ENCODE assay signal across 8 cellular contexts in the genomic region with DNA sequence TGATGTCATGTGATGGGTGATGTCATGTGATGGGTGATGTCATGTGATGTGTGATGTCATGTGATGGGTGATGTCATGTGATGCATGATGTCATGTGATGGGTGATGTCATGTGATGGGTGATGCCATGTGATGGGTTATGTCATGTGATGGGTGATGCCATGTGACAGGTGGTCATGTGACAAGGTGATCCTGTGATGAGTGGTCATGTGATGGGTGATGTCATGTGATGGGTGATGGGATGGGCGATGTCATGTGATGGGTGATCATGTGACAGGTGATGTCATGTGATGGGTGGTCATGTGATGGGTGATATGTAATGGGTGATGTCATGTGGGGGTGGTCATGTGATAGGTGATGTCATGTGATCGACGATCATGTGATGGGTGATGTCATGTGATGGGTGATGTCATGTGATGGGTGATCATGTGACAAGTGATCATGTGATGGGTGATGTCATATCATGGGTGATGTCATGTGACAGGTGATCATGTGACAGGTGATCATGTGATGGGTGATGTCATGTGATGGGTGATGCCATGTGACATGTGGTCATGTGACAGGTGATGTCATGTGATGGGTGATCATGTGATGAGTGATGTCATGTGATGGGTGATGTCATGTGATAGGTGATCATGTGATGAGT. TPM values are rescaled to one million over a fixed set of nuclear protein-coding genes. Genes with fewer than 3 reads are reported as not detected.
DNase-seq lines count a peak whose midpoint lies in the region; ATAC-seq lines count a peak whose summit lies in the region.

No MANE protein-coding gene starts in this region.

- H3K4me3 Mint-ChIP-seq in activated CD8-positive, alpha-beta memory T cell treated with anti-CD3 and anti-CD28 coated beads, Interleukin-2, amount 10 ng/mL, durations not matched to agents 7 days and 5 days, result peak overlapping the region; percentile 55
- H3K4me3 Mint-ChIP-seq in stimulated activated effector memory CD8-positive, alpha-beta T cell treated with anti-CD3 and anti-CD28 coated beads, Interleukin-12 subunit alpha, Interleukin-12 subunit beta, amount 100 ng/mL, for 72 hours, result peak overlapping the region; percentile 43

- CTCF ChIA-PET in activated CD8-positive, alpha-beta memory T cell treated with anti-CD3 and anti-CD28 coated beads, Interleukin-2, amount 10 ng/mL, durations not matched to agents 7 days and 5 days (lab: Charles Lee), result no interaction called here

- H3K9me3 Mint-ChIP-seq in activated CD8-positive, alpha-beta memory T cell treated with anti-CD3 and anti-CD28 coated beads, Interleukin-2, amount 10 ng/mL, durations not matched to agents 7 days and 5 days (ENCODE audit: low read depth), result peaks cover 18% of the 10 kb centered on the region
- peaks cover 2% of the 10 kb centered on the region for H3K9me3 Mint-ChIP-seq in stimulated activated effector memory CD8-positive, alpha-beta T cell treated with anti-CD3 and anti-CD28 coated beads, Interleukin-12 subunit alpha, Interleukin-12 subunit beta, amount 100 ng/mL, for 72 hours

- peak; percentile 50 for ATAC-seq in activated CD8-positive, alpha-beta memory T cell treated with anti-CD3 and anti-CD28 coated beads, Interleukin-2, amount 10 ng/mL, durations not matched to agents 7 days and 5 days
- ATAC-seq in stimulated activated effector memory CD8-positive, alpha-beta T cell treated with anti-CD3 and anti-CD28 coated beads, Interleukin-12 subunit alpha, Interleukin-12 subunit beta, amount 100 ng/mL, for 72 hours, result peak; percentile 46
- ATAC-seq in HG02588 (IDR thresholded peaks at IDR 0.05; ENCODE audit: unreplicated experiment), result no peak

- in situ Hi-C loops in Caki2 (cut with HindIII; ENCODE audit: low pct_unique_long_range_greater_than_20kb, low sequenced_read_pairs), result no loop called here
- in situ Hi-C loops in KBM-7 (cut with MboI; ENCODE audit: low pct_unique_long_range_greater_than_20kb, low sequenced_read_pairs), result no loop called here

- DNase-seq in Caki2 (ENCODE audit: low read depth), result peak; percentile 93
- DNase-seq in KBM-7, result peak; percentile 56
- peak; percentile 83 for DNase-seq in activated CD8-positive, alpha-beta memory T cell treated with anti-CD3 and anti-CD28 coated beads, Interleukin-2, amount 10 ng/mL, durations not matched to agents 7 days and 5 days
- DNase-seq in fibroblast of peridontal ligament (ENCODE audit: extremely low read depth), result peak; percentile 18
- DNase-seq in stimulated activated effector memory CD8-positive, alpha-beta T cell treated with anti-CD3 and anti-CD28 coated beads, Interleukin-12 subunit alpha, Interleukin-12 subunit beta, amount 100 ng/mL, for 72 hours (ENCODE audit: low spot score in 2 of 2), result peak; percentile 42 to 83
- DNase-seq in NCI-H1048 (lab: John Stamatoyannopoulos, UW), result no peak
- no peak for DNase-seq in SHP77 treated with DMSO at 0.1 percent for 48 hours (lab: John Stamatoyannopoulos, UW)

- H3K27me3 Mint-ChIP-seq in activated CD8-positive, alpha-beta memory T cell treated with anti-CD3 and anti-CD28 coated beads, Interleukin-2, amount 10 ng/mL, durations not matched to agents 7 days and 5 days, result peaks cover 37% of the 10 kb centered on the region

- H3K4me1 Mint-ChIP-seq in activated CD8-positive, alpha-beta memory T cell treated with anti-CD3 and anti-CD28 coated beads, Interleukin-2, amount 10 ng/mL, durations not matched to agents 7 days and 5 days, result peaks cover 16% of the 10 kb centered on the region
- H3K4me1 Mint-ChIP-seq in stimulated activated effector memory CD8-positive, alpha-beta T cell treated with anti-CD3 and anti-CD28 coated beads, Interleukin-12 subunit alpha, Interleukin-12 subunit beta, amount 100 ng/mL, for 72 hours, result peaks cover 40% of the 10 kb centered on the region

- peak overlapping the region; percentile 84 for H3K27ac Mint-ChIP-seq in activated CD8-positive, alpha-beta memory T cell treated with anti-CD3 and anti-CD28 coated beads, Interleukin-2, amount 10 ng/mL, durations not matched to agents 7 days and 5 days
- peak overlapping the region; percentile 99 for H3K27ac Mint-ChIP-seq in stimulated activated effector memory CD8-positive, alpha-beta T cell treated with anti-CD3 and anti-CD28 coated beads, Interleukin-12 subunit alpha, Interleukin-12 subunit beta, amount 100 ng/mL, for 72 hours

- peaks cover 13% of the 10 kb centered on the region for H3K36me3 Mint-ChIP-seq in activated CD8-positive, alpha-beta memory T cell treated with anti-CD3 and anti-CD28 coated beads, Interleukin-2, amount 10 ng/mL, durations not matched to agents 7 days and 5 days
- peaks cover 30% of the 10 kb centered on the region for H3K36me3 Mint-ChIP-seq in stimulated activated effector memory CD8-positive, alpha-beta T cell treated with anti-CD3 and anti-CD28 coated beads, Interleukin-12 subunit alpha, Interleukin-12 subunit beta, amount 100 ng/mL, for 72 hours

RNA-seq across cellular contexts. Expression of a gene that starts 17.2 kb away (rescaled TPM):
- not detected in 2 replicates for total RNA-seq in Caki2 (2014; rRNA removed; shearing (Covaris generic); ENCODE audit: low replicate concordance)
- not detected for total RNA-seq in activated CD8-positive, alpha-beta memory T cell treated with anti-CD3 and anti-CD28 coated beads, Interleukin-2, amount 10 ng/mL, durations not matched to agents 7 days and 5 days

RNA-seq across cellular contexts. Expression of a gene that starts 31.8 kb away (rescaled TPM):
- not detected in 2 replicates for total RNA-seq in Caki2 (2014; rRNA removed; shearing (Covaris generic); ENCODE audit: low replicate concordance)
- 1 to 10 TPM in 1 of 2 experiments, under 1 TPM in 1; 0.56 to 1.5 TPM for total RNA-seq in activated CD8-positive, alpha-beta memory T cell treated with anti-CD3 and anti-CD28 coated beads, Interleukin-2, amount 10 ng/mL, durations not matched to agents 7 days and 5 days

RNA-seq across cellular contexts. Expression of a gene that starts 47.7 kb away (rescaled TPM):
- not detected in 2 replicates for total RNA-seq in Caki2 (2014; rRNA removed; shearing (Covaris generic); ENCODE audit: low replicate concordance)
- total RNA-seq in activated CD8-positive, alpha-beta memory T cell treated with anti-CD3 and anti-CD28 coated beads, Interleukin-2, amount 10 ng/mL, durations not matched to agents 7 days and 5 days, result 10 to 100 TPM in 1 of 2 experiments, 1 to 10 TPM in 1; 2.0 to 15.8 TPM

RNA-seq across cellular contexts. Expression of a gene that starts 53.2 kb away (rescaled TPM):
- not detected in 2 replicates for total RNA-seq in Caki2 (2014; rRNA removed; shearing (Covaris generic); ENCODE audit: low replicate concordance)
- not detected for total RNA-seq in activated CD8-positive, alpha-beta memory T cell treated with anti-CD3 and anti-CD28 coated beads, Interleukin-2, amount 10 ng/mL, durations not matched to agents 7 days and 5 days

Comparison
In these comparisons a context has a peak if more than half of its experiments do, and no peak if none do; other contexts are left out.
1. DNase-seq: peak in Caki2 (single experiment), KBM-7 (single experiment), activated CD8-positive, alpha-beta memory T cell treated with anti-CD3 and anti-CD28 coated beads, Interleukin-2, amount 10 ng/mL, durations not matched to agents 7 days and 5 days (single experiment), fibroblast of peridontal ligament (single experiment) and stimulated activated effector memory CD8-positive, alpha-beta T cell treated with anti-CD3 and anti-CD28 coated beads, Interleukin-12 subunit alpha, Interleukin-12 subunit beta, amount 100 ng/mL, for 72 hours (2 of 2); none in NCI-H1048 (single experiment) and SHP77 treated with DMSO at 0.1 percent for 48 hours (single experiment).